Comparison of ENCODE assay signal across 19 cellular contexts in the genomic region with DNA sequence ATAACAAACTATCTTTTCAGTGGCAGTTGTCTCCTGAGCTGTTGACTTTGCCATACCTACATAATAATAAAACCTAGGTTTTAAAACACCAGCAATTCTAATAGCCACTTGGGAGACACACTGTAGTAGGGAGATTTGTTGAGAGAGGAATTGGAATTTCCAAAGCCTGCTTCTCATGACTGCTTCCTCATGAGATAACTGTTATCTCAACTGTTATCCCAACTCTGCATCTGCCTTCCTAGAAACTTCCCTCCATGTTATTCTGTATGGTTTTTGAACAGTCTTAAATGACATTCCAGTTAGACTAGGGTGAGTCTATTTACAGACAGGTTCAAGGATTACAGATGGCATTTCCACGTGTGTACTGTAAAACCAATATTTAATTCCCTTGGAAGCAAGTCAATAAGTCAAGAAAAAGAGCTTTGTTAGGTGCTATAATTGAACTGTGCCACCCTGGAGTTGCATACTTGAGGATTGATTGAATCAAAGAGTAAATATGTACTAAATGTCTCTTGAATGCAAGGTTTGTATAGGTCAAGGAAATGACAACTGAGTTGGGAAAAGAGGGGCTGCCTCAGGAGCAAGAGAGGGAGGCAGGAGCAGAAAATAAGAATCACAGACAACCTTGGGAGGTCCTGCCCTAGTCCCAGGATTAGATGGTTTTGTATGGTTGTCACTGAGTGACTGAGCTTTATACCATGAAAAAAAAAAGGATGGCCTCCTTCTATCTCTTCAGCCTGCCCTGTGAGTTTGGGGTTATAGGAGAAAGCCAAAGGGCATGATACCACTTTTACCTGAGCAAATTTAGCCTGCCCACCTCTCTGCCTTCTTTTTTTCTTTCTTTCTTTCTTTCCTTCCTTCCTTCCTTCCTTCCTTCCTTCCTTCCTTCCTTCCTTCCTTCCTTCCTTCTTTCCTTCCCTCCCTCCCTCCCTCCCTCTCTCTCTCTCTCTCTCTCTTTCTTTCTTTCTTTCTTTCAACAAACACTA. TPM values are rescaled to one million over a fixed set of nuclear protein-coding genes. Genes with fewer than 3 reads are reported as not detected.
DNase-seq lines count a peak whose midpoint lies in the region; ATAC-seq and TF ChIP-seq lines count a peak whose summit lies in the region.
"Had no signal": no experiment of that assay in that cellular context is flagged by ENCODE, and none has a peak within 500 bp of the region (broad histone marks: within the 10 kb centered on the region; RNA-seq: fewer than 3 reads in every experiment).

No MANE protein-coding gene starts in this region.

- H3K9me2 ChIP-seq in PC-3 (replicated peaks; ENCODE audit: low read length): no peaks in the 10 kb centered on the region

- H3K4me1 ChIP-seq in PC-3 (ENCODE audit: insufficient read depth, low read length) (peaks cover 7% of the 10 kb centered on the region), mucosa of descending colon (ENCODE audit: low read depth) (peaks cover 11% of the 10 kb centered on the region), thymus (ENCODE audit: control insufficient read depth, insufficient read depth, low read length) (no peaks in the 10 kb centered on the region), body of pancreas (peaks cover 4% of the 10 kb centered on the region)

- no peak overlapping the region for H3K27ac ChIP-seq in PC-3 (ENCODE audit: low read length)
- peak overlapping the region; percentile 8 for H3K27ac ChIP-seq in thymus (ENCODE audit: low read depth)
- H3K27ac ChIP-seq in body of pancreas: no peak overlapping the region

- no peaks in the 10 kb centered on the region for H3K9me3 Mint-ChIP-seq in activated T-helper 2 cell treated with anti-CD3 and anti-CD28 coated beads, Interferon-gamma antibody, Interleukin-2, Interleukin-4, amounts not matched to agents 10 μg/mL and 5 μg/mL and 100 μg/mL, durations not matched to agents 14 hours and 24 hours and 36 hours
- H3K9me3 Mint-ChIP-seq: H9 had no signal

- ATAC-seq in PC-3: peak; percentile 63
- ATAC-seq in mucosa of descending colon: peak; percentile 77
- ATAC-seq in body of pancreas: no peak
- ATAC-seq: GM12878, Panc1, Right ventricle myocardium inferior had no signal

- DNase-seq in SIG-M5 treated with dmso at 0.1 percent for 504 hours (lab: John Stamatoyannopoulos, UW; ENCODE audit: unreplicated experiment) (peak; percentile 18), SIG-M5 (lab: John Stamatoyannopoulos, UW) (no peak), PC-3 (peak; percentile 35), mucosa of descending colon (no peak), body of pancreas (no peak), SK-N-DZ (ENCODE audit: low spot score) (no peak)
- DNase-seq in activated T-helper 2 cell treated with anti-CD3 and anti-CD28 coated beads, Interferon-gamma antibody, Interleukin-2, Interleukin-4, amounts not matched to agents 10 μg/mL and 5 μg/mL and 100 μg/mL, durations not matched to agents 14 hours and 24 hours and 36 hours (ENCODE audit: low spot score): no peak
- DNase-seq: COR-L47, DMS79, H9, NCI-H1048, NCI-H2107, NCI-H345, NCI-H526 treated with DMSO at 0.1 percent for 48 hours had no signal

- H3K9ac ChIP-seq in PC-3 (ENCODE audit: low read length): no peak overlapping the region

- BruUV-seq in PC-3 (replicated peaks; lab: Mats Ljungman, UMichigan): no TSS peak

- 95% methylated on average over 1 of the region's 1 CpG for WGBS in thymus
- 15 to 20% methylated on average over 1 of the region's 1 CpG for WGBS in body of pancreas, 2 donors

- H3K27me3 ChIP-seq in PC-3 (ENCODE audit: low read length) (no peaks in the 10 kb centered on the region), thymus (ENCODE audit: control insufficient read depth, insufficient read depth) (no peaks in the 10 kb centered on the region), body of pancreas (no peaks in the 10 kb centered on the region)

- no peak overlapping the region for H3K4me2 ChIP-seq in PC-3 (ENCODE audit: low read length)

- no peaks in the 10 kb centered on the region for H3K79me2 ChIP-seq in PC-3 (ENCODE audit: low read length)

- TF ChIP-seq CTCF in PC-3 (conservative IDR thresholded peaks at IDR 0.05; ENCODE audit: low read depth, low read length): no peak
- no peak for TF ChIP-seq CTCF in mucosa of descending colon (IDR thresholded peaks at IDR 0.05)
- TF ChIP-seq CTCF in body of pancreas (IDR thresholded peaks at IDR 0.05): no peak

- H3F3A ChIP-seq in PC-3 (ENCODE audit: low read length, unreplicated experiment): no peaks in the 10 kb centered on the region

- intact Hi-C loops in PC-3 (cut with micrococcal nuclease): no loop called here
- intact Hi-C loops in mucosa of descending colon (cut with DNase I, micrococcal nuclease): no loop called here
- intact Hi-C loops in activated T-helper 2 cell treated with anti-CD3 and anti-CD28 coated beads, Interferon-gamma antibody, Interleukin-2, Interleukin-4, amounts not matched to agents 10 μg/mL and 5 μg/mL and 100 μg/mL, durations not matched to agents 14 hours and 24 hours and 36 hours (cut with micrococcal nuclease): no loop called here
- intact Hi-C loops in body of pancreas (cut with DNase I): no loop called here

- H3K4me3 Mint-ChIP-seq in activated T-helper 2 cell treated with anti-CD3 and anti-CD28 coated beads, Interferon-gamma antibody, Interleukin-2, Interleukin-4, amounts not matched to agents 10 μg/mL and 5 μg/mL and 100 μg/mL, durations not matched to agents 14 hours and 24 hours and 36 hours (ENCODE audit: low read depth): no peak overlapping the region
- H3K4me3 Mint-ChIP-seq: CD14-positive monocyte, H9 had no signal

- no peak for TF ChIP-seq POLR2A in body of pancreas (IDR thresholded peaks at IDR 0.05)

- H3K36me3 ChIP-seq in PC-3 (ENCODE audit: low read depth, low read length) (no peaks in the 10 kb centered on the region), mucosa of descending colon (ENCODE audit: low read depth) (no peaks in the 10 kb centered on the region), thymus (ENCODE audit: control insufficient read depth, insufficient read depth) (no peaks in the 10 kb centered on the region), body of pancreas (replicated peaks in 1 of 2; ENCODE audit: insufficient read depth in 1 of 2, low read depth in 2 of 2) (peaks cover 4 to 6% of the 10 kb centered on the region in 2 donors)

- peaks cover 25% of the 10 kb centered on the region for H3K27me3 Mint-ChIP-seq in activated T-helper 2 cell treated with anti-CD3 and anti-CD28 coated beads, Interferon-gamma antibody, Interleukin-2, Interleukin-4, amounts not matched to agents 10 μg/mL and 5 μg/mL and 100 μg/mL, durations not matched to agents 14 hours and 24 hours and 36 hours (ENCODE audit: low read depth)

- H3K9me3 ChIP-seq in PC-3 (ENCODE audit: low read length): no peaks in the 10 kb centered on the region
- H3K9me3 ChIP-seq in mucosa of descending colon: no peaks in the 10 kb centered on the region
- no peaks in the 10 kb centered on the region for H3K9me3 ChIP-seq in thymus (ENCODE audit: control insufficient read depth)
- no peaks in the 10 kb centered on the region for H3K9me3 ChIP-seq in body of pancreas

- POLR2A ChIA-PET in PC-3 (lab: Charles Lee; ENCODE audit: unreplicated experiment): no interaction called here

- H3K4me1 Mint-ChIP-seq in activated T-helper 2 cell treated with anti-CD3 and anti-CD28 coated beads, Interferon-gamma antibody, Interleukin-2, Interleukin-4, amounts not matched to agents 10 μg/mL and 5 μg/mL and 100 μg/mL, durations not matched to agents 14 hours and 24 hours and 36 hours (ENCODE audit: low read depth): peaks cover 4% of the 10 kb centered on the region

- no peaks in the 10 kb centered on the region for H4K20me1 ChIP-seq in PC-3 (ENCODE audit: low read length)

- H3K36me3 Mint-ChIP-seq in activated T-helper 2 cell treated with anti-CD3 and anti-CD28 coated beads, Interferon-gamma antibody, Interleukin-2, Interleukin-4, amounts not matched to agents 10 μg/mL and 5 μg/mL and 100 μg/mL, durations not matched to agents 14 hours and 24 hours and 36 hours (ENCODE audit: low read depth): peaks cover 11% of the 10 kb centered on the region

- no peak overlapping the region for H3K4me3 ChIP-seq in PC-3 (ENCODE audit: low read length)
- H3K4me3 ChIP-seq in mucosa of descending colon: no peak overlapping the region
- no peak overlapping the region for H3K4me3 ChIP-seq in thymus (ENCODE audit: low read length)
- no peak overlapping the region for H3K4me3 ChIP-seq in body of pancreas
- H3K4me3 ChIP-seq: GM12878 had no signal

- CTCF ChIA-PET in PC-3 (lab: Charles Lee): no interaction called here

- H2AFZ ChIP-seq in PC-3 (ENCODE audit: low read length): no peak overlapping the region

- H3K27ac Mint-ChIP-seq in activated T-helper 2 cell treated with anti-CD3 and anti-CD28 coated beads, Interferon-gamma antibody, Interleukin-2, Interleukin-4, amounts not matched to agents 10 μg/mL and 5 μg/mL and 100 μg/mL, durations not matched to agents 14 hours and 24 hours and 36 hours: no peak overlapping the region

RNA-seq across cellular contexts. Expression of a gene that starts 9.9 kb away (rescaled TPM):
- total RNA-seq in PC-3 (2014; rRNA removed) (39.2 and 47.0 TPM in 2 replicates), mucosa of descending colon (100 to 1,000 TPM; 188 to 241 (median 212) TPM), body of pancreas (10 to 100 TPM; 73.7 to 75.2 TPM)
- 41.0 TPM for polyA plus RNA-seq in thymus
- total RNA-seq in activated T-helper 2 cell treated with anti-CD3 and anti-CD28 coated beads, Interferon-gamma antibody, Interleukin-2, Interleukin-4, amounts not matched to agents 10 μg/mL and 5 μg/mL and 100 μg/mL, durations not matched to agents 14 hours and 24 hours and 36 hours: 81.3 and 82.3 TPM in 2 replicates
- polyA plus RNA-seq in SK-N-DZ (2014; cell fraction: cytosol; rRNA removed): 43.0 and 72.2 TPM in 2 replicates
- 30.0 and 39.1 TPM in 2 replicates for polyA plus RNA-seq in SK-N-DZ (2014; cell fraction: nucleus; rRNA removed)

Comparison
In these comparisons a context has a peak if more than half of its experiments do, and no peak if none do; other contexts are left out.
1. DNase-seq: peak in SIG-M5 treated with dmso at 0.1 percent for 504 hours (single experiment) and PC-3 (single experiment); none in SIG-M5 (single experiment), mucosa of descending colon (0 of 3), activated T-helper 2 cell treated with anti-CD3 and anti-CD28 coated beads, Interferon-gamma antibody, Interleukin-2, Interleukin-4, amounts not matched to agents 10 μg/mL and 5 μg/mL and 100 μg/mL, durations not matched to agents 14 hours and 24 hours and 36 hours (single experiment), body of pancreas (0 of 4) and SK-N-DZ (single experiment).